Comparison of ENCODE assay signal across 6 cellular contexts in the genomic region with DNA sequence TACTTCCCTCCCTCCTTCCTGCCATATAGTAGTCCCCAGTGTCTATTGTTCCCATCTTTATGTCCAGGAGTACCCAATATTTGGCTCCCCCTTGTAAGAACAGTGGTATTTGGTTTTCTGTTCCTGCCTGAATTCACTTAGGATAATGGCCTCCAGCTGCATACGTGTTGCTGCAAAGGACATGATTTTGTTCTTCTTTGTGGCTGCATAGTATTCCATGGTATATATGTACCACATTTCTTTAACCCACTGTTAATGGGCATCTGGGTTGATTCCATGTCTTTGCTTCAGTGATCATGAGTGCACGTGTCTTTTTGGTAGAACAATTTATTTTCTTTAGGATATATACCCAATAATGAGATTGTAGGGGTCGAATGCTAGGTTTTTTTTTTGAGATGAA.
"Had no signal": no experiment of that assay in that cellular context is flagged by ENCODE, and none has a peak within 500 bp of the region (broad histone marks: within the 10 kb centered on the region; RNA-seq: fewer than 3 reads in every experiment).

No MANE protein-coding gene starts in this region.

- H3K36me3 ChIP-seq: HAP-1 had no signal

- DNase-seq: H7, IMR-90, KBM-7 had no signal

- H3K4me2 ChIP-seq: GM23338 had no signal

- H3K4me1 ChIP-seq: HAP-1 had no signal

- ATAC-seq: GM23338, HCT116 had no signal

- H3K9me3 Mint-ChIP-seq: GM23338 had no signal

- H3K4me3 ChIP-seq: GM23338, HAP-1 had no signal

- H3K9me3 ChIP-seq: HAP-1 had no signal

- H2AFZ ChIP-seq: GM23338 had no signal

- H3K27ac Mint-ChIP-seq: GM23338 had no signal

- H3K4me3 Mint-ChIP-seq: GM23338 had no signal
